Comparison of ENCODE assay signal across 9 cellular contexts in the genomic region with DNA sequence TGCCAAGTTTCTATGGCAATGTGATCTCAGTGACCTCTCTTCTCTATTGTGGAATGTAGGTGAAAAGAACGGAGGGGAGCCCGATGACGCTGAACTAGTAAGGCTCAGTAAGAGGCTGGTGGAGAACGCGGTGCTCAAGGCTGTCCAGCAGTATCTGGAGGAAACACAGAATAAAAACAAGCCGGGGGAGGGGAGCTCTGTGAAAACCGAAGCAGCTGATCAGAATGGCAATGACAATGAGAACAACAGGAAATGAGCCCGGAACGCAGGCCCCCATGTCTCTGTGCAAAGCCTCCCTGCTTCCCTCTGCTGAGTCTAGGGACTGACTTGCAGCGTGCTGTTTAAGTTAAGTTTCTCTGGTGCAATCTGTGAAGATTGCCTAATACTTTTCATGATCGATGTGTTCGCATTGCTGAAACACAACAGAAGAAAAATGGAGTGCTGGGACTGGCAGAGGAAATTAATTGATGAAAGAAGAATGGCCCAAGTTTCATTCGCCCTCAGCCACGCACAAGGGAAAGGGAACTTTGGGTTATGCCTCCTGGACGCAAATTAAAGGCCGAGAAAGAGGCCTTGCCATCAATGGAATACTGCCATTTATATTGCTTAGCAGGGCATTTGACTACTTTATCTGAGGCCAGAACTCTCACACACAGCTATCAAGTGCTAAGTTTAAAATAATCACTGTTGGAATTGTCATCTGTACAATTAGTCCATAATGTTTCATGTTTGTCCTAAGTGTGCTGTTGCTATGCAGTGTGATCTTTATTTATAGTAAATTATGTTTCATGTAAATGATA.
A peak's percentile ranks its signal among the peaks of the same experiment; 100 is the strongest.
DNase-seq lines count a peak whose midpoint lies in the region; ATAC-seq, FAIRE-seq and TF ChIP-seq lines count a peak whose summit lies in the region.
"Had no signal": no experiment of that assay in that cellular context is flagged by ENCODE, and none has a peak within 500 bp of the region (broad histone marks: within the 10 kb centered on the region; RNA-seq: fewer than 3 reads in every experiment).

No MANE protein-coding gene starts in this region.

- CTCF ChIA-PET in activated CD8-positive, alpha-beta T cell treated with anti-CD3 and anti-CD28 coated beads for 36 hours (lab: Charles Lee): interaction anchor here (1.4 to 2.9 kb wide), 3 partner anchors 11 to 82 kb away, joined by 3 to 15 read pairs (median 7); no protein-coding TSS in a partner anchor
- CTCF ChIA-PET in endothelial cell of umbilical vein (lab: Charles Lee): interaction anchor here (1.2 kb wide), 1 partner anchor 61 kb away, joined by 3 read pairs; no protein-coding TSS in a partner anchor

- H3K9me3 ChIP-seq in HUES64 (ENCODE audit: insufficient read depth, low read depth, low read length) (no peaks in the 10 kb centered on the region), endothelial cell of umbilical vein (replicated peaks; ENCODE audit: control insufficient read depth, insufficient read depth, low read length) (no peaks in the 10 kb centered on the region)
- H3K9me3 ChIP-seq: ovary had no signal

- H3K79me2 ChIP-seq in endothelial cell of umbilical vein (ENCODE audit: control insufficient read depth, insufficient read depth, low read length): no peaks in the 10 kb centered on the region

- peak overlapping the region; percentile 8 for H3K4me2 ChIP-seq in endothelial cell of umbilical vein (ENCODE audit: insufficient read depth, low read length)

- intact Hi-C loops in activated CD8-positive, alpha-beta T cell treated with anti-CD3 and anti-CD28 coated beads for 36 hours (cut with micrococcal nuclease): no loop called here
- intact Hi-C loops in endothelial cell of umbilical vein (cut with micrococcal nuclease): no loop called here
- intact Hi-C loops in posterior cingulate gyrus (cut with DNase I): no loop called here

- peak overlapping the region; percentile 63 for H3K4me3 Mint-ChIP-seq in activated CD8-positive, alpha-beta T cell treated with anti-CD3 and anti-CD28 coated beads for 36 hours

- peaks cover 23% of the 10 kb centered on the region for H3K4me1 ChIP-seq in HUES64 (ENCODE audit: insufficient read depth, low read length)
- H3K4me1 ChIP-seq in endothelial cell of umbilical vein (ENCODE audit: control insufficient read depth, extremely low read depth, insufficient read depth, low read length): peaks cover 5% of the 10 kb centered on the region

- peak; percentile 90 for FAIRE-seq in endothelial cell of umbilical vein (lab: Jason Lieb, UNC)

- peaks cover 5% of the 10 kb centered on the region for H3K9me3 Mint-ChIP-seq in activated CD8-positive, alpha-beta T cell treated with anti-CD3 and anti-CD28 coated beads for 36 hours

- in situ Hi-C loops in ACHN (cut with HindIII; ENCODE audit: low pct_ligation_motif_present, low pct_unique_long_range_greater_than_20kb, low sequenced_read_pairs): no loop called here

- peak overlapping the region; percentile 51; the same call in 1 of the 2 replicates for H3K27ac ChIP-seq in HUES64 (ENCODE audit: low read depth, low read length)
- H3K27ac ChIP-seq in endothelial cell of umbilical vein (ENCODE audit: insufficient read depth, low read depth, low read length): no peak overlapping the region
- H3K27ac ChIP-seq: ovary had no signal

- peak; percentile 81 for DNase-seq in activated CD8-positive, alpha-beta T cell treated with anti-CD3 and anti-CD28 coated beads for 36 hours
- DNase-seq in endothelial cell of umbilical vein (ENCODE audit: low read depth, low spot score) (peak; percentile 88), posterior cingulate gyrus (peak in 9 of 10 donors; percentile 36 to 91 (median 51)), SW 1271 (lab: John Stamatoyannopoulos, UW) (no peak), ACHN (no peak)

- no peak for TF ChIP-seq CTCF in activated CD8-positive, alpha-beta T cell treated with anti-CD3 and anti-CD28 coated beads for 36 hours (IDR thresholded peaks at IDR 0.05)
- no peak for TF ChIP-seq CTCF in endothelial cell of umbilical vein (IDR thresholded peaks at IDR 0.05; ENCODE audit: extremely low read depth in 1 of 2, insufficient read depth in 1 of 2, low read depth in 1 of 2, low read length in 2 of 2)

- WGBS in HUES64: 45% methylated on average over 16 of the region's 16 CpGs

- H3K4me3 ChIP-seq in HUES64 (ENCODE audit: low read length) (no peak overlapping the region), endothelial cell of umbilical vein (replicated peaks in 1 of 3; ENCODE audit: insufficient read depth in 1 of 3, low read depth in 1 of 3, low read length in 3 of 3) (no peak overlapping the region)
- H3K4me3 ChIP-seq: ovary had no signal

- H3K4me1 Mint-ChIP-seq in activated CD8-positive, alpha-beta T cell treated with anti-CD3 and anti-CD28 coated beads for 36 hours (ENCODE audit: low read depth): peaks cover 37% of the 10 kb centered on the region

- H4K20me1 ChIP-seq in endothelial cell of umbilical vein (replicated peaks; ENCODE audit: control insufficient read depth, extremely low read depth, insufficient read depth, low read length): no peaks in the 10 kb centered on the region

- peak; percentile 94 for ATAC-seq in activated CD8-positive, alpha-beta T cell treated with anti-CD3 and anti-CD28 coated beads for 36 hours
- no peak for ATAC-seq in HG03175 (IDR thresholded peaks at IDR 0.05; ENCODE audit: unreplicated experiment)
- no peak for ATAC-seq in HG02884 (IDR thresholded peaks at IDR 0.05; ENCODE audit: unreplicated experiment)

- H3K36me3 Mint-ChIP-seq in activated CD8-positive, alpha-beta T cell treated with anti-CD3 and anti-CD28 coated beads for 36 hours (ENCODE audit: low read depth): peaks cover 17% of the 10 kb centered on the region

- no peak for TF ChIP-seq POLR2A in endothelial cell of umbilical vein (IDR thresholded peaks at IDR 0.05; ENCODE audit: low read depth, low read length)

- H3K27me3 ChIP-seq in HUES64 (ENCODE audit: insufficient read depth, low read length) (no peaks in the 10 kb centered on the region), endothelial cell of umbilical vein (ENCODE audit: control insufficient read depth in 2 of 2, insufficient read depth in 2 of 2, low read length in 2 of 2) (no peaks in the 10 kb centered on the region)
- H3K27me3 ChIP-seq: ovary had no signal

- POLR2A ChIA-PET in activated CD8-positive, alpha-beta T cell treated with anti-CD3 and anti-CD28 coated beads for 36 hours (lab: Charles Lee): interaction anchor here (0.6 to 1.7 kb wide), 2 partner anchors 15 to 355 kb away, joined by 3 to 5 read pairs; partner anchors contain the start of gene ENPP3
- POLR2A ChIA-PET in endothelial cell of umbilical vein (lab: Charles Lee): no interaction called here

- dilution Hi-C loops in endothelial cell of umbilical vein (cut with MboI; ENCODE audit: extremely low pct_ligation_motif_present, low sequenced_read_pairs): no loop called here

- H3K27ac Mint-ChIP-seq in activated CD8-positive, alpha-beta T cell treated with anti-CD3 and anti-CD28 coated beads for 36 hours: peak overlapping the region; percentile 96

- no TSS peak for BruUV-seq in endothelial cell of umbilical vein (replicated peaks; lab: Mats Ljungman, UMichigan)

- H2AFZ ChIP-seq in endothelial cell of umbilical vein (ENCODE audit: low read depth, low read length): peak overlapping the region; percentile 28

- no peaks in the 10 kb centered on the region for H3K27me3 Mint-ChIP-seq in activated CD8-positive, alpha-beta T cell treated with anti-CD3 and anti-CD28 coated beads for 36 hours

- no peaks in the 10 kb centered on the region for H3K9me1 ChIP-seq in endothelial cell of umbilical vein (replicated peaks; ENCODE audit: control insufficient read depth, extremely low read depth, insufficient read depth, low read length)

- H3K9ac ChIP-seq in HUES64 (ENCODE audit: low read depth, low read length) (peak overlapping the region; percentile 1; the same call in 1 of the 2 replicates), endothelial cell of umbilical vein (replicated peaks; ENCODE audit: extremely low read depth, insufficient read depth, low read length) (no peak overlapping the region)

- H3K36me3 ChIP-seq in HUES64 (ENCODE audit: insufficient read depth, low read length): no peaks in the 10 kb centered on the region
- H3K36me3 ChIP-seq in endothelial cell of umbilical vein (ENCODE audit: control insufficient read depth in 2 of 2, extremely low read depth in 1 of 2, insufficient read depth in 2 of 2, low read length in 2 of 2): no peaks in the 10 kb centered on the region
- H3K36me3 ChIP-seq: ovary had no signal

TF ChIP-seq in endothelial cell of umbilical vein, 7 proteins besides CTCF, POLR2A, EP300 and RAD21:
- TF ChIP-seq MYC (IDR thresholded peaks at IDR 0.05; ENCODE audit: low read depth, low read length): no peak
- TF ChIP-seq FOS (IDR thresholded peaks at IDR 0.05; ENCODE audit: borderline replicate concordance, insufficient read depth, low read length): no peak
- no peak for TF ChIP-seq GATA2 (IDR thresholded peaks at IDR 0.05; ENCODE audit: insufficient read depth, insufficient read length, low read depth, low read length)
- TF ChIP-seq, protein P1, sequence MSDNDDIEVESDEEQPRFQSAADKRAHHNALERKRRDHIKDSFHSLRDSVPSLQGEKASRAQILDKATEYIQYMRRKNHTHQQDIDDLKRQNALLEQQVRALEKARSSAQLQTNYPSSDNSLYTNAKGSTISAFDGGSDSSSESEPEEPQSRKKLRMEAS (IDR thresholded peaks at IDR 0.05; ENCODE audit: insufficient read depth, insufficient read length): no peak
- no peak for TF ChIP-seq POLR2AphosphoS5 (IDR thresholded peaks at IDR 0.05; ENCODE audit: insufficient read depth, low read depth, low read length)
- no peak for TF ChIP-seq JUN (IDR thresholded peaks at IDR 0.05; ENCODE audit: borderline replicate concordance, insufficient read depth, insufficient read length, low read depth)
- TF ChIP-seq EZH2 (IDR thresholded peaks at IDR 0.05; ENCODE audit: borderline replicate concordance, low read depth, low read length, severe bottlenecking): no peak
TF ChIP-seq in endothelial cell of umbilical vein: peak in this region for 0.

Comparison
In these comparisons a context has a peak if more than half of its experiments do, and no peak if none do; other contexts are left out.
1. DNase-seq: peak in activated CD8-positive, alpha-beta T cell treated with anti-CD3 and anti-CD28 coated beads for 36 hours (single experiment), endothelial cell of umbilical vein (single experiment) and posterior cingulate gyrus (9 of 10); none in SW 1271 (0 of 2) and ACHN (single experiment).